16 cellular contexts compared by ENCODE assay signal in the genomic region with DNA sequence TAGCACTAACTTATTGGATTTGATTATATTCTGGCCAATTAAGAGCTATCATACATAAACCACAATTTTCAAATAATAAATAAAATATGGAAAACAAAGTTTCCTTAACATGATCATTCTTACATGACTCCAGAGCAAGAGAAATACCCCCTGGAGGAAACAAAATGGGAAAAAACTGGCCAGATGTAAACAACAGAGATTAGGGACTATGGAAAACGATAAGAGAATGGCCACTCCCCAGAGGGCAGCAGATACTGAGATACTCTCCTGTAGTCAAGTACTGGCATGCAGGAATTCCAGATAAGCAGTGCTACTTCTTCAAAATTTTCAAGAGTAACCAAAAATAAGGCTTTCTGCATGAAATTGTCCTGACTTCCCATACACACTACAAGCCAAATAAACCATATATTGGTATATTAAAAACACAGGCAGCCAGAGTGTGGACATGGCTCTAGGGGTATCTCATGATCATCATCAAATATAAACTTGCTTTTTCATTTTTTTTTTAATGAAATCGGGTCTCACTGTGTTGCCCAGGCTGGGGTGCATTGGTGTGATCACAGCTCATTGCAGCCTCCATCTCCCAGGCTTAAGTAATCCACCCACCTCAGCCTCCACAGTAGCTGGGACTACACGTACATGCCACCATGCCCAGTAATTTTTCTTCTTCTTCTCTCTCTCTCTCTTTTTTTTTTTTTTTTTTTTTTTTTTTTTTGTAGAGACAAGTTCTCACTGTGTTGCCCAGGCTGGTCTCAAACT.
"Had no signal": no experiment of that assay in that cellular context is flagged by ENCODE, and none has a peak within 500 bp of the region (broad histone marks: within the 10 kb centered on the region; RNA-seq: fewer than 3 reads in every experiment).

No MANE protein-coding gene starts in this region.

- FAIRE-seq: colon had no signal

- H3K4me1 Mint-ChIP-seq: nephron progenitor cell had no signal

- H3K27ac Mint-ChIP-seq: memory B cell; nephron progenitor cell; T-helper 1 cell treated with Interleukin-12 subunit alpha and Interleukin-12 subunit beta and Interleukin-4 antibody, amounts not matched to agents 30 μg/mL and 1 μg/mL, for 36 hours had no signal

- H3K4me3 ChIP-seq: adrenal gland, cardiac muscle cell, gastrocnemius medialis, heart right ventricle, psoas muscle, right lobe of liver had no signal

- H3K9me3 Mint-ChIP-seq: memory B cell; T-helper 1 cell treated with Interleukin-12 subunit alpha and Interleukin-12 subunit beta and Interleukin-4 antibody, amounts not matched to agents 30 μg/mL and 1 μg/mL, for 36 hours had no signal

- DNase-seq: activated naive CD4-positive, alpha-beta T cell treated with anti-CD3 and anti-CD28 coated beads, Interleukin-2, amount 50 U/mL, for 16 hours; activated T-cell treated with anti-CD3 and anti-CD28 coated beads for 4 hours; adrenal gland; effector CD8-positive, alpha-beta T cell; gastrocnemius medialis; heart right ventricle; left ventricle myocardium superior; nephron progenitor cell; psoas muscle; right lobe of liver; SHP77 treated with DMSO at 0.1 percent for 48 hours had no signal

- H3K27me3 ChIP-seq: adrenal gland, cardiac muscle cell, gastrocnemius medialis, heart right ventricle, right lobe of liver had no signal

- H3K4me1 ChIP-seq: adrenal gland, psoas muscle, right lobe of liver had no signal

- H3K9me3 ChIP-seq: adrenal gland, gastrocnemius medialis, heart right ventricle, psoas muscle, right lobe of liver had no signal

- H3K27ac ChIP-seq: adrenal gland, gastrocnemius medialis, heart right ventricle, psoas muscle had no signal

- H3K4me3 Mint-ChIP-seq: memory B cell; nephron progenitor cell; T-helper 1 cell treated with Interleukin-12 subunit alpha and Interleukin-12 subunit beta and Interleukin-4 antibody, amounts not matched to agents 30 μg/mL and 1 μg/mL, for 36 hours had no signal

- ATAC-seq: activated CD4-positive, CD25-positive, alpha-beta regulatory T cell treated with anti-CD3 and anti-CD28 coated beads, Interleukin-2, amount 50 U/mL, for 24 hours; gastrocnemius medialis; heart right ventricle; left ventricle myocardium superior; psoas muscle had no signal

- H3K27me3 Mint-ChIP-seq: memory B cell had no signal

- H3K36me3 ChIP-seq: adrenal gland, gastrocnemius medialis, heart right ventricle, right lobe of liver had no signal
